1 cellular context compared by ENCODE assay signal in the genomic region with DNA sequence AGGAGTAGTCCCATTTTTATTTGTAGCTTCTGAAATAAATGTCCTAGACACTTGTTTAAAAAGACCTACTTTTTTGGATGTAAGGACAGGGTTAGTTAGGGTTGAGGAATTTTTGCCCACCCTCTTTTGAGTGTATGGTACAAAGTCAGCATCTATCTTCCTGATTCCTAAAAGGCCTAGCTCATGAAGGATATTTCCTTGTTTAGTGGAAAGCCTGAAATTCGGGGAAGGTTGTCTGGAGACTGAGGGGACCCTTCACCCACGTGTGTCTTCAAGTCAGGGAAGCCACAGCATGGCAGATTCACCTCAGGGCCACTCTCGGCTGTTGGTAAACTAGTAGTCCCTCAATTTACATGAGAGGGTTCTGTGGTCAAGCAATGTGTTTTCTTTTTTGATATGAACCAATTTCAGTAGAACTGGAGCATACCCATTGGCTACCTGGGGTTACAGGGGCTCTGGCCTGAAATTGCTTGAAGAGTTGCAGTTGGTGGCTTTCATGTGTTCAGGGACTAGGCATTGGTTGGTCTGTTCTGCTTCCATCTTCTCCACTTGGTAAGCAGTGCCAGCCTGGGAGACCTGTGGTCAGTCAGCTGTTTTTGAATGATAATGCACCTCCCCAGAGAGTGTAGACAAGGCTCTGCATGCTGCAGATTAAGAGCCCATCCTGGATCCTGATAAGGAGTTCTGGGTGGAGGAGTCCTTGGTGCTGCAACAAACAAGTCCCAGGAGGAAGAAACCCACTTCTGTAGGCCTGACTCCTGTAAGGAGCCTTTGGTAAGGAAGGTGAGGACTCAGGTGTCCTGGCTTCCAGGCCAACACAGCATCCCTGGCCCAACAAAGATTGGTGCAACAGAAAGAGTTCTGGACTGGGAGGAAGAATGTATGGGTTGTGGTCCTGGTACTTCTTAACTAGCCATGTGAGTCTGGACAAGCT.
TF ChIP-seq lines count a peak whose summit lies in the region.

No MANE protein-coding gene starts in this region.

TF ChIP-seq in K562, 482 proteins besides CTCF, POLR2A, EP300 and RAD21 (continued from another document and continues in another):
- TF ChIP-seq ZNF311 (CRISPR knock-in tag; IDR thresholded peaks at IDR 0.05) (peak; percentile 53; the same call in 1 of the 2 replicates), FOXP1 (CRISPR knock-in tag; IDR thresholded peaks at IDR 0.05) (peak; percentile 84; the same call in 1 of the 2 replicates), ETV5 (CRISPR knock-in tag; IDR thresholded peaks at IDR 0.05; ENCODE audit: low read depth) (peak; percentile 74), RNF2 (IDR thresholded peaks at IDR 0.05) (peak; percentile 80), POLR3A (IDR thresholded peaks at IDR 0.05; ENCODE audit: borderline replicate concordance, extremely low read depth, insufficient read depth, insufficient read length) (no peak), ZBTB8A (IDR thresholded peaks at IDR 0.05; ENCODE audit: partially characterized antibody) (no peak), ZNF57 (CRISPR knock-in tag; IDR thresholded peaks at IDR 0.05) (no peak), POLR2AphosphoS5 (IDR thresholded peaks at IDR 0.05; ENCODE audit: control insufficient read depth, insufficient read depth, low read depth, low read length) (peak; percentile 99), ATF1 (CRISPR knock-in tag; IDR thresholded peaks at IDR 0.05) (no peak), ATF1 (tag; IDR thresholded peaks at IDR 0.05) (peak; percentile 49), ZNF133 (CRISPR knock-in tag; IDR thresholded peaks at IDR 0.05) (no peak), DIDO1 (tag; IDR thresholded peaks at IDR 0.05; ENCODE audit: low read depth) (peak; percentile 36; the same call in 1 of the 2 replicates), MBD2 (IDR thresholded peaks at IDR 0.05; ENCODE audit: borderline replicate concordance, low read depth) (peak; percentile 88), NCOA6 (IDR thresholded peaks at IDR 0.05) (no peak), SMC3 (conservative IDR thresholded peaks at IDR 0.05; ENCODE audit: insufficient read depth, low read depth, low read length) (no peak)
- TF ChIP-seq, protein P1, sequence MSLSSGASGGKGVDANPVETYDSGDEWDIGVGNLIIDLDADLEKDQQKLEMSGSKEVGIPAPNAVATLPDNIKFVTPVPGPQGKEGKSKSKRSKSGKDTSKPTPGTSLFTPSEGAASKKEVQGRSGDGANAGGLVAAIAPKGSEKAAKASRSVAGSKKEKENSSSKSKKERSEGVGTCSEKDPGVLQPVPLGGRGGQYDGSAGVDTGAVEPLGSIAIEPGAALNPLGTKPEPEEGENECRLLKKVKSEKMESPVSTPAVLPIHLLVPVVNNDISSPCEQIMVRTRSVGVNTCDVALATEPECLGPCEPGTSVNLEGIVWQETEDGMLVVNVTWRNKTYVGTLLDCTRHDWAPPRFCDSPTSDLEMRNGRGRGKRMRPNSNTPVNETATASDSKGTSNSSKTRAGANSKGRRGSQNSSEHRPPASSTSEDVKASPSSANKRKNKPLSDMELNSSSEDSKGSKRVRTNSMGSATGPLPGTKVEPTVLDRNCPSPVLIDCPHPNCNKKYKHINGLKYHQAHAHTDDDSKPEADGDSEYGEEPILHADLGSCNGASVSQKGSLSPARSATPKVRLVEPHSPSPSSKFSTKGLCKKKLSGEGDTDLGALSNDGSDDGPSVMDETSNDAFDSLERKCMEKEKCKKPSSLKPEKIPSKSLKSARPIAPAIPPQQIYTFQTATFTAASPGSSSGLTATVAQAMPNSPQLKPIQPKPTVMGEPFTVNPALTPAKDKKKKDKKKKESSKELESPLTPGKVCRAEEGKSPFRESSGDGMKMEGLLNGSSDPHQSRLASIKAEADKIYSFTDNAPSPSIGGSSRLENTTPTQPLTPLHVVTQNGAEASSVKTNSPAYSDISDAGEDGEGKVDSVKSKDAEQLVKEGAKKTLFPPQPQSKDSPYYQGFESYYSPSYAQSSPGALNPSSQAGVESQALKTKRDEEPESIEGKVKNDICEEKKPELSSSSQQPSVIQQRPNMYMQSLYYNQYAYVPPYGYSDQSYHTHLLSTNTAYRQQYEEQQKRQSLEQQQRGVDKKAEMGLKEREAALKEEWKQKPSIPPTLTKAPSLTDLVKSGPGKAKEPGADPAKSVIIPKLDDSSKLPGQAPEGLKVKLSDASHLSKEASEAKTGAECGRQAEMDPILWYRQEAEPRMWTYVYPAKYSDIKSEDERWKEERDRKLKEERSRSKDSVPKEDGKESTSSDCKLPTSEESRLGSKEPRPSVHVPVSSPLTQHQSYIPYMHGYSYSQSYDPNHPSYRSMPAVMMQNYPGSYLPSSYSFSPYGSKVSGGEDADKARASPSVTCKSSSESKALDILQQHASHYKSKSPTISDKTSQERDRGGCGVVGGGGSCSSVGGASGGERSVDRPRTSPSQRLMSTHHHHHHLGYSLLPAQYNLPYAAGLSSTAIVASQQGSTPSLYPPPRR (CRISPR knock-in tag; IDR thresholded peaks at IDR 0.05; ENCODE audit: borderline replicate concordance), result peak; percentile 73; the same call in 1 of the 2 replicates
- TF ChIP-seq, protein P2, sequence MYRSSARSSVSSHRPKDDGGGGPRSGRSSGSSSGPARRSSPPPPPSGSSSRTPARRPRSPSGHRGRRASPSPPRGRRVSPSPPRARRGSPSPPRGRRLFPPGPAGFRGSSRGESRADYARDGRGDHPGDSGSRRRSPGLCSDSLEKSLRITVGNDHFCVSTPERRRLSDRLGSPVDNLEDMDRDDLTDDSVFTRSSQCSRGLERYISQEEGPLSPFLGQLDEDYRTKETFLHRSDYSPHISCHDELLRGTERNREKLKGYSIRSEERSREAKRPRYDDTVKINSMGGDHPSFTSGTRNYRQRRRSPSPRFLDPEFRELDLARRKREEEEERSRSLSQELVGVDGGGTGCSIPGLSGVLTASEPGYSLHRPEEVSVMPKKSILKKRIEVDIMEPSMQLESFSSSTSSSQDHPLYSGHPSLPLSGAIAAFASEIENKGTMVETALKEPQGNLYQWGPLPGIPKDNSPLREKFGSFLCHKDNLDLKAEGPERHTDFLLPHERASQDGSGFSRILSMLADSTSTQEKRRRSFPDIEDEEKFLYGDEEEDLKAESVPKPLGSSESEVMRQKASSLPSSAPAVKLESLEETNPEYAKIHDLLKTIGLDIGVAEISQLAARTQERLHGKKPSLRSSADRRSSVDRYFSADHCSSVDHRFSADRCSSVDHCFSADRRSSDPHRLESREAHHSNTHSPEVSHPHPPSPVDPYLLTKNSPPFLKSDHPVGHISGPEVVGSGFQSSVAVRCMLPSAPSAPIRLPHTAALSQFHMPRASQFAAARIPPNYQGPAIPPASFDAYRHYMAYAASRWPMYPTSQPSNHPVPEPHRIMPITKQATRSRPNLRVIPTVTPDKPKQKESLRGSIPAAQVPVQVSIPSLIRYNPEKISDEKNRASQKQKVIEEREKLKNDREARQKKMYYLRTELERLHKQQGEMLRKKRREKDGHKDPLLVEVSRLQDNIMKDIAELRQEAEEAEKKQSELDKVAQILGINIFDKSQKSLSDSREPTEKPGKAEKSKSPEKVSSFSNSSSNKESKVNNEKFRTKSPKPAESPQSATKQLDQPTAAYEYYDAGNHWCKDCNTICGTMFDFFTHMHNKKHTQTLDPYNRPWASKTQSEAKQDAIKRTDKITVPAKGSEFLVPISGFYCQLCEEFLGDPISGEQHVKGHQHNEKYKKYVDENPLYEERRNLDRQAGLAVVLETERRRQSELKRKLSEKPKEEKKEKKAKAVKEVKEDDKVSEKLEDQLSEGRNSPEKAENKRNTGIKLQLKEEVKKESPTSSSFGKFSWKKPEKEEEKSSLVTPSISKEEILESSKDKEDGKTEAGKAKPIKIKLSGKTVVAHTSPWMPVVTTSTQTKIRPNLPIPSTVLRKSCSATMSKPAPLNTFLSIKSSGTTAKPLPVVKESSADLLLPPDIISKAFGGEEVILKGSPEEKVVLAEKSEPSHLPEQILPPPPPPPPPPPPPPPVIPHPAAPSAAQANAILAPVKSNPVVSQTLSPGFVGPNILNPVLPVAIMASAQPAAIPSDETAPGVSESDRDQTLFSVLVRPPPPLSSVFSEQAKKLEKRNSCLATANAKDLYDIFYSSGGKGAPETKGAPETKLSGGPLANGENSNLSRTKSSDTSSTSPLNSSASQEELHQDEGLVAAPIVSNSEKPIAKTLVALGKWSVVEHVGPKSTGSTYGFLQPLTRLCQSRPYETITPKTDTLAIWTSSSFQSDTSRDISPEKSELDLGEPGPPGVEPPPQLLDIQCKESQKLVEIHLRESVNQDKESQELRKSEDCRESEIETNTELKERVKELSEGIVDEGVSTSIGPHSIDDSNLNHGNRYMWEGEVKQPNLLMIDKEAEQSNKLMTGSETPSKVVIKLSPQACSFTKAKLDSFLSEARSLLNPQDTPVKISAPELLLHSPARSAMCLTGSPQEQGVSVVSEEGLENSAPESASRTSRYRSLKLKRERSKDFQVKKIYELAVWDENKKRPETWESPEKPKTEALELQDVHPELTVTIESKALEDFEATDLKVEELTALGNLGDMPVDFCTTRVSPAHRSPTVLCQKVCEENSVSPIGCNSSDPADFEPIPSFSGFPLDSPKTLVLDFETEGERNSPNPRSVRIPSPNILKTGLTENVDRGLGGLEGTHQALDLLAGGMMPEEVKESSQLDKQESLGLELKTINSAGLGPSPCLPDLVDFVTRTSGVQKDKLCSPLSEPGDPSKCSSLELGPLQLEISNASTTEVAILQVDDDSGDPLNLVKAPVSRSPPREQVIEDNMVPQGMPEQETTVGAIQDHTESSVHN (IDR thresholded peaks at IDR 0.05; ENCODE audit: borderline replicate concordance in 1 of 2, low read depth in 1 of 2), result peak in 1 of 2 experiments; percentile 94; a peak in 2 of 4 replicates
- TF ChIP-seq, protein P3, sequence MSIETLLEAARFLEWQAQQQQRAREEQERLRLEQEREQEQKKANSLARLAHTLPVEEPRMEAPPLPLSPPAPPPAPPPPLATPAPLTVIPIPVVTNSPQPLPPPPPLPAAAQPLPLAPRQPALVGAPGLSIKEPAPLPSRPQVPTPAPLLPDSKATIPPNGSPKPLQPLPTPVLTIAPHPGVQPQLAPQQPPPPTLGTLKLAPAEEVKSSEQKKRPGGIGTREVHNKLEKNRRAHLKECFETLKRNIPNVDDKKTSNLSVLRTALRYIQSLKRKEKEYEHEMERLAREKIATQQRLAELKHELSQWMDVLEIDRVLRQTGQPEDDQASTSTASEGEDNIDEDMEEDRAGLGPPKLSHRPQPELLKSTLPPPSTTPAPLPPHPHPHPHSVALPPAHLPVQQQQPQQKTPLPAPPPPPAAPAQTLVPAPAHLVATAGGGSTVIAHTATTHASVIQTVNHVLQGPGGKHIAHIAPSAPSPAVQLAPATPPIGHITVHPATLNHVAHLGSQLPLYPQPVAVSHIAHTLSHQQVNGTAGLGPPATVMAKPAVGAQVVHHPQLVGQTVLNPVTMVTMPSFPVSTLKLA (conservative IDR thresholded peaks at IDR 0.05), result peak in 1 of 2 experiments; percentile 76; a peak in 2 of 4 replicates
- TF ChIP-seq, protein P4, sequence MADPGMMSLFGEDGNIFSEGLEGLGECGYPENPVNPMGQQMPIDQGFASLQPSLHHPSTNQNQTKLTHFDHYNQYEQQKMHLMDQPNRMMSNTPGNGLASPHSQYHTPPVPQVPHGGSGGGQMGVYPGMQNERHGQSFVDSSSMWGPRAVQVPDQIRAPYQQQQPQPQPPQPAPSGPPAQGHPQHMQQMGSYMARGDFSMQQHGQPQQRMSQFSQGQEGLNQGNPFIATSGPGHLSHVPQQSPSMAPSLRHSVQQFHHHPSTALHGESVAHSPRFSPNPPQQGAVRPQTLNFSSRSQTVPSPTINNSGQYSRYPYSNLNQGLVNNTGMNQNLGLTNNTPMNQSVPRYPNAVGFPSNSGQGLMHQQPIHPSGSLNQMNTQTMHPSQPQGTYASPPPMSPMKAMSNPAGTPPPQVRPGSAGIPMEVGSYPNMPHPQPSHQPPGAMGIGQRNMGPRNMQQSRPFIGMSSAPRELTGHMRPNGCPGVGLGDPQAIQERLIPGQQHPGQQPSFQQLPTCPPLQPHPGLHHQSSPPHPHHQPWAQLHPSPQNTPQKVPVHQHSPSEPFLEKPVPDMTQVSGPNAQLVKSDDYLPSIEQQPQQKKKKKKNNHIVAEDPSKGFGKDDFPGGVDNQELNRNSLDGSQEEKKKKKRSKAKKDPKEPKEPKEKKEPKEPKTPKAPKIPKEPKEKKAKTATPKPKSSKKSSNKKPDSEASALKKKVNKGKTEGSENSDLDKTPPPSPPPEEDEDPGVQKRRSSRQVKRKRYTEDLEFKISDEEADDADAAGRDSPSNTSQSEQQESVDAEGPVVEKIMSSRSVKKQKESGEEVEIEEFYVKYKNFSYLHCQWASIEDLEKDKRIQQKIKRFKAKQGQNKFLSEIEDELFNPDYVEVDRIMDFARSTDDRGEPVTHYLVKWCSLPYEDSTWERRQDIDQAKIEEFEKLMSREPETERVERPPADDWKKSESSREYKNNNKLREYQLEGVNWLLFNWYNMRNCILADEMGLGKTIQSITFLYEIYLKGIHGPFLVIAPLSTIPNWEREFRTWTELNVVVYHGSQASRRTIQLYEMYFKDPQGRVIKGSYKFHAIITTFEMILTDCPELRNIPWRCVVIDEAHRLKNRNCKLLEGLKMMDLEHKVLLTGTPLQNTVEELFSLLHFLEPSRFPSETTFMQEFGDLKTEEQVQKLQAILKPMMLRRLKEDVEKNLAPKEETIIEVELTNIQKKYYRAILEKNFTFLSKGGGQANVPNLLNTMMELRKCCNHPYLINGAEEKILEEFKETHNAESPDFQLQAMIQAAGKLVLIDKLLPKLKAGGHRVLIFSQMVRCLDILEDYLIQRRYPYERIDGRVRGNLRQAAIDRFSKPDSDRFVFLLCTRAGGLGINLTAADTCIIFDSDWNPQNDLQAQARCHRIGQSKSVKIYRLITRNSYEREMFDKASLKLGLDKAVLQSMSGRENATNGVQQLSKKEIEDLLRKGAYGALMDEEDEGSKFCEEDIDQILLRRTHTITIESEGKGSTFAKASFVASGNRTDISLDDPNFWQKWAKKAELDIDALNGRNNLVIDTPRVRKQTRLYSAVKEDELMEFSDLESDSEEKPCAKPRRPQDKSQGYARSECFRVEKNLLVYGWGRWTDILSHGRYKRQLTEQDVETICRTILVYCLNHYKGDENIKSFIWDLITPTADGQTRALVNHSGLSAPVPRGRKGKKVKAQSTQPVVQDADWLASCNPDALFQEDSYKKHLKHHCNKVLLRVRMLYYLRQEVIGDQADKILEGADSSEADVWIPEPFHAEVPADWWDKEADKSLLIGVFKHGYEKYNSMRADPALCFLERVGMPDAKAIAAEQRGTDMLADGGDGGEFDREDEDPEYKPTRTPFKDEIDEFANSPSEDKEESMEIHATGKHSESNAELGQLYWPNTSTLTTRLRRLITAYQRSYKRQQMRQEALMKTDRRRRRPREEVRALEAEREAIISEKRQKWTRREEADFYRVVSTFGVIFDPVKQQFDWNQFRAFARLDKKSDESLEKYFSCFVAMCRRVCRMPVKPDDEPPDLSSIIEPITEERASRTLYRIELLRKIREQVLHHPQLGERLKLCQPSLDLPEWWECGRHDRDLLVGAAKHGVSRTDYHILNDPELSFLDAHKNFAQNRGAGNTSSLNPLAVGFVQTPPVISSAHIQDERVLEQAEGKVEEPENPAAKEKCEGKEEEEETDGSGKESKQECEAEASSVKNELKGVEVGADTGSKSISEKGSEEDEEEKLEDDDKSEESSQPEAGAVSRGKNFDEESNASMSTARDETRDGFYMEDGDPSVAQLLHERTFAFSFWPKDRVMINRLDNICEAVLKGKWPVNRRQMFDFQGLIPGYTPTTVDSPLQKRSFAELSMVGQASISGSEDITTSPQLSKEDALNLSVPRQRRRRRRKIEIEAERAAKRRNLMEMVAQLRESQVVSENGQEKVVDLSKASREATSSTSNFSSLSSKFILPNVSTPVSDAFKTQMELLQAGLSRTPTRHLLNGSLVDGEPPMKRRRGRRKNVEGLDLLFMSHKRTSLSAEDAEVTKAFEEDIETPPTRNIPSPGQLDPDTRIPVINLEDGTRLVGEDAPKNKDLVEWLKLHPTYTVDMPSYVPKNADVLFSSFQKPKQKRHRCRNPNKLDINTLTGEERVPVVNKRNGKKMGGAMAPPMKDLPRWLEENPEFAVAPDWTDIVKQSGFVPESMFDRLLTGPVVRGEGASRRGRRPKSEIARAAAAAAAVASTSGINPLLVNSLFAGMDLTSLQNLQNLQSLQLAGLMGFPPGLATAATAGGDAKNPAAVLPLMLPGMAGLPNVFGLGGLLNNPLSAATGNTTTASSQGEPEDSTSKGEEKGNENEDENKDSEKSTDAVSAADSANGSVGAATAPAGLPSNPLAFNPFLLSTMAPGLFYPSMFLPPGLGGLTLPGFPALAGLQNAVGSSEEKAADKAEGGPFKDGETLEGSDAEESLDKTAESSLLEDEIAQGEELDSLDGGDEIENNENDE (IDR thresholded peaks at IDR 0.05; ENCODE audit: low read depth, low read length), result no peak
